Comparison of ENCODE assay signal across 7 cellular contexts in the genomic region with DNA sequence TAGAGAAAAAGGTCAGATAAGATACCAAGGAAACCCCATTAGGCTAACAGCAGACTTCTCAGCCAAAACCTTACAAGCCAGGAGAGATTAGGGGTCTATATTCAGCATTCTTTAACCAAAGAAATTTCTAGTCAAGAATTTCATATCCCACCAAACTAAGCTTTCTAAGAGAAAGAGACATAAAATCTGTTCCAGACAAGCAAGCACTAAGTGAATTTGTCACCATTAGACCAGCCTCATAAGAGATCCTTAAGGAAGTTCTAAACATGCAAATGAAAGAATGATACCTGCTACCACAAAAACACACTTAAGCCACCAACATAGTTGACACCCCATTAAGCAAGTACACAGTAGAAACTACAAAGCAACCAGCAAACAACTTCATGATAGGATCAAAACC.
"Had no signal": no experiment of that assay in that cellular context is flagged by ENCODE, and none has a peak within 500 bp of the region (broad histone marks: within the 10 kb centered on the region; RNA-seq: fewer than 3 reads in every experiment).

No MANE protein-coding gene starts in this region.

- FAIRE-seq: G401.6, GM12878, GM12891, GM18507, GM19239 had no signal

- H3K4me3 ChIP-seq: GM12878 had no signal

- DNase-seq: GDM1, GF-D8 had no signal

- ATAC-seq: GM12878 had no signal
